8 cellular contexts compared by ENCODE assay signal in the genomic region with DNA sequence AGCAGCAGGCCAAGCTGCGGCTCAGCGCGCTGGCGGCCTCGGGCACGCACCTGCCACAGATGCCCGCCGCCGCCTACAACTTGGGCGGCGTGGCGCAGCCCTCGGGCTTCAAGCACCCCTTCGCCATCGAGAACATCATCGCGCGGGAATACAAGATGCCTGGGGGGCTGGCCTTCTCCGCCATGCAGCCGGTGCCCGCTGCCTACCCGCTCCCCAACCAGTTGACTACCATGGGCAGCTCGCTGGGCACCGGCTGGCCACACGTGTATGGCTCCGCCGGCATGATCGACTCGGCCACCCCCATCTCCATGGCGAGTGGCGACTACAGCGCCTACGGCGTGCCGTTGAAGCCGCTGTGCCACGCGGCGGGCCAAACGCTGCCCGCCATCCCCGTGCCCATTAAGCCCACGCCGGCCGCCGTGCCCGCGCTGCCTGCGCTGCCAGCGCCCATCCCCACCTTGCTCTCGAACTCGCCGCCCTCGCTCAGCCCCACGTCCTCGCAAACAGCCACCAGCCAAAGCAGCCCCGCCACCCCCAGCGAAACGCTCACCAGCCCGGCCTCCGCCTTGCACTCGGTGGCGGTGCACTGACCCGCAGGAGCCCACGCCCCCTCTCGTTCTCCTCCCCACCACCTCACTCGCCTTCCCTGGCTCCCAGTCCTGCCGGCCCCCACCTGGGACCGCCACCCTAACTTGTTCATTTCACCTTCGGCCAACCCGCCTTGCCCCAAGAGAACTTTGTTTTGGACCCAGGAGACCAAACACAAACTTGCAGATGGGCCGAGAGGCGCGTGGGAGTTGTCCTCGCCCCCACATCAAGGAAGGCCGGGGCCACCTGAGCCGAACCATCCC. TPM values are rescaled to one million over a fixed set of nuclear protein-coding genes. Genes with fewer than 3 reads are reported as not detected.
DNase-seq lines count a peak whose midpoint lies in the region; FAIRE-seq and TF ChIP-seq lines count a peak whose summit lies in the region.

No MANE protein-coding gene starts in this region.

- intact Hi-C loops in activated T-helper 2 cell treated with anti-CD3 and anti-CD28 coated beads, Interferon-gamma antibody, Interleukin-2, Interleukin-4, amounts not matched to agents 10 μg/mL and 5 μg/mL and 100 μg/mL, durations not matched to agents 14 hours and 24 hours and 36 hours (cut with micrococcal nuclease): loop anchor here (1.0 to 2.0 kb wide), 7 partner anchors 8 to 317 kb away; a partner anchor contains a TSS

- H3K27ac ChIP-seq in ACC112 (ENCODE audit: low read depth, low read length) (no peak overlapping the region), HEK293 (ENCODE audit: extremely low read depth, low read depth, low read length) (peak overlapping the region; percentile 99), liver (ENCODE audit: low read depth in 1 of 2, low read length in 2 of 2) (no peak overlapping the region)

- H3K36me3 ChIP-seq in ACC112 (ENCODE audit: insufficient read depth, low read length) (no peaks in the 10 kb centered on the region), HEK293 (ENCODE audit: control insufficient read depth in 2 of 2, insufficient read depth in 1 of 2, low read length in 2 of 2) (no peaks in the 10 kb centered on the region; a peak in 1 of 3 replicates), liver (ENCODE audit: control insufficient read depth in 4 of 4, insufficient read depth in 3 of 4, low read depth in 1 of 4, low read length in 3 of 4) (no peaks in the 10 kb centered on the region)

- peak overlapping the region; percentile 79 for H3K4me3 ChIP-seq in ACC112 (ENCODE audit: low read depth, low read length)
- H3K4me3 ChIP-seq in HEK293 (ENCODE audit: low read depth, low read length): peak overlapping the region; percentile 54
- H3K4me3 ChIP-seq in liver (ENCODE audit: low read depth in 1 of 3, low read length in 3 of 3): peak overlapping the region in 2 of 3 donors; percentile 72 to 73

- no peak overlapping the region for H2AFZ ChIP-seq in ACC112 (ENCODE audit: low read length, unreplicated experiment)

- DNase-seq in activated T-helper 2 cell treated with anti-CD3 and anti-CD28 coated beads, Interferon-gamma antibody, Interleukin-2, Interleukin-4, amounts not matched to agents 10 μg/mL and 5 μg/mL and 100 μg/mL, durations not matched to agents 14 hours and 24 hours and 36 hours (ENCODE audit: low spot score): no peak
- DNase-seq in urothelium cell line (ENCODE audit: low spot score): no peak
- DNase-seq in OCI-M1 (lab: John Stamatoyannopoulos, UW): no peak
- DNase-seq in KBM-7: no peak
- no peak for DNase-seq in NCI-H526 treated with DMSO at 0.1 percent for 48 hours (lab: John Stamatoyannopoulos, UW)

- H3K9me3 ChIP-seq in HEK293 (ENCODE audit: control insufficient read depth, insufficient read depth, low read depth, low read length) (no peaks in the 10 kb centered on the region), liver (ENCODE audit: control insufficient read depth in 4 of 4, low read length in 3 of 4) (peaks cover 0 to 3% (median 0%) of the 10 kb centered on the region in 4 donors)

- CTCF ChIA-PET in HEK293 (lab: Yijun Ruan, JAX): interaction anchor here (2.5 kb wide), 1 partner anchor 89 kb away, joined by 24 read pairs; no protein-coding TSS in a partner anchor

- FAIRE-seq in urothelium cell line (lab: Jason Lieb, UNC): peak; percentile 86

- no peaks in the 10 kb centered on the region for H3K9me3 Mint-ChIP-seq in activated T-helper 2 cell treated with anti-CD3 and anti-CD28 coated beads, Interferon-gamma antibody, Interleukin-2, Interleukin-4, amounts not matched to agents 10 μg/mL and 5 μg/mL and 100 μg/mL, durations not matched to agents 14 hours and 24 hours and 36 hours

- peaks cover 99% of the 10 kb centered on the region for H3K27me3 ChIP-seq in ACC112 (ENCODE audit: insufficient read depth, low read length)
- H3K27me3 ChIP-seq in liver (ENCODE audit: control insufficient read depth in 4 of 4, insufficient read depth in 4 of 4, low read length in 3 of 4): peaks cover 8 to 39% (median 18%) of the 10 kb centered on the region in 4 donors

- TF ChIP-seq RAD21 in liver (IDR thresholded peaks at IDR 0.05): no peak

- peaks cover 51% of the 10 kb centered on the region for H3K4me1 Mint-ChIP-seq in activated T-helper 2 cell treated with anti-CD3 and anti-CD28 coated beads, Interferon-gamma antibody, Interleukin-2, Interleukin-4, amounts not matched to agents 10 μg/mL and 5 μg/mL and 100 μg/mL, durations not matched to agents 14 hours and 24 hours and 36 hours (ENCODE audit: low read depth)

- TF ChIP-seq CTCF in HEK293 (tag by site-specific recombination; IDR thresholded peaks at IDR 0.05): peak; percentile 45; the same call in 1 of the 2 replicates
- no peak for TF ChIP-seq CTCF in liver (IDR thresholded peaks at IDR 0.05; ENCODE audit: low read depth, low read length, missing input control)

- H3K4me1 ChIP-seq in ACC112 (ENCODE audit: control insufficient read depth, insufficient read depth, low read length, unreplicated experiment): peaks cover 7% of the 10 kb centered on the region
- peaks cover 32% of the 10 kb centered on the region for H3K4me1 ChIP-seq in HEK293 (ENCODE audit: control insufficient read depth, insufficient read depth, low read length)
- H3K4me1 ChIP-seq in liver (ENCODE audit: control insufficient read depth in 4 of 4, insufficient read depth in 4 of 4, low read length in 3 of 4): peaks cover 14 to 34% (median 26%) of the 10 kb centered on the region in 4 donors

- H3K27ac Mint-ChIP-seq in activated T-helper 2 cell treated with anti-CD3 and anti-CD28 coated beads, Interferon-gamma antibody, Interleukin-2, Interleukin-4, amounts not matched to agents 10 μg/mL and 5 μg/mL and 100 μg/mL, durations not matched to agents 14 hours and 24 hours and 36 hours: peak overlapping the region; percentile 94

- POLR2A ChIA-PET in HEK293 (lab: Yijun Ruan, JAX): interaction anchor here (1.1 kb wide), 1 partner anchor 8 kb away, joined by 5 read pairs; no protein-coding TSS in a partner anchor

- peaks cover 48% of the 10 kb centered on the region for H3K36me3 Mint-ChIP-seq in activated T-helper 2 cell treated with anti-CD3 and anti-CD28 coated beads, Interferon-gamma antibody, Interleukin-2, Interleukin-4, amounts not matched to agents 10 μg/mL and 5 μg/mL and 100 μg/mL, durations not matched to agents 14 hours and 24 hours and 36 hours (ENCODE audit: low read depth)

- no peak overlapping the region for H3K9ac ChIP-seq in liver (ENCODE audit: low read depth in 1 of 2, low read length in 2 of 2)

- H3K4me3 Mint-ChIP-seq in activated T-helper 2 cell treated with anti-CD3 and anti-CD28 coated beads, Interferon-gamma antibody, Interleukin-2, Interleukin-4, amounts not matched to agents 10 μg/mL and 5 μg/mL and 100 μg/mL, durations not matched to agents 14 hours and 24 hours and 36 hours (ENCODE audit: low read depth): peak overlapping the region; percentile 95

- no peaks in the 10 kb centered on the region for H3K79me2 ChIP-seq in ACC112 (ENCODE audit: control insufficient read depth, insufficient read depth, low read length, unreplicated experiment)

- peaks cover 65% of the 10 kb centered on the region for H3K27me3 Mint-ChIP-seq in activated T-helper 2 cell treated with anti-CD3 and anti-CD28 coated beads, Interferon-gamma antibody, Interleukin-2, Interleukin-4, amounts not matched to agents 10 μg/mL and 5 μg/mL and 100 μg/mL, durations not matched to agents 14 hours and 24 hours and 36 hours (ENCODE audit: low read depth)

- in situ Hi-C loops in KBM-7 (cut with MboI; ENCODE audit: low pct_unique_long_range_greater_than_20kb, low sequenced_read_pairs): no loop called here

- 5% methylated on average over 77 of the region's 77 CpGs for WGBS in liver

TF ChIP-seq in HEK293, 187 proteins besides CTCF, POLR2A, EP300 and RAD21 (continues in another document):
- no peak for TF ChIP-seq ZBTB1 (tag by site-specific recombination; IDR thresholded peaks at IDR 0.05)
- TF ChIP-seq KLF8 (tag by site-specific recombination; IDR thresholded peaks at IDR 0.05): peak; percentile 49; the same call in 1 of the 2 replicates
- peak; percentile 68 for TF ChIP-seq ZBTB8A (tag by site-specific recombination; IDR thresholded peaks at IDR 0.05)
- no peak for TF ChIP-seq ZNF175 (tag by site-specific recombination; IDR thresholded peaks at IDR 0.05)
- TF ChIP-seq BCL11B (tag by site-specific recombination; IDR thresholded peaks at IDR 0.05; ENCODE audit: low read depth): 0 out of 2 replicates have a peak, but pooled peaks have one; percentile 48
- TF ChIP-seq, protein P1, sequence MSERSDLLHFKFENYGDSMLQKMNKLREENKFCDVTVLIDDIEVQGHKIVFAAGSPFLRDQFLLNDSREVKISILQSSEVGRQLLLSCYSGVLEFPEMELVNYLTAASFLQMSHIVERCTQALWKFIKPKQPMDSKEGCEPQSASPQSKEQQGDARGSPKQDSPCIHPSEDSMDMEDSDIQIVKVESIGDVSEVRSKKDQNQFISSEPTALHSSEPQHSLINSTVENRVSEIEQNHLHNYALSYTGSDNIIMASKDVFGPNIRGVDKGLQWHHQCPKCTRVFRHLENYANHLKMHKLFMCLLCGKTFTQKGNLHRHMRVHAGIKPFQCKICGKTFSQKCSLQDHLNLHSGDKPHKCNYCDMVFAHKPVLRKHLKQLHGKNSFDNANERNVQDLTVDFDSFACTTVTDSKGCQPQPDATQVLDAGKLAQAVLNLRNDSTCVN (tag by site-specific recombination; optimal IDR thresholded peaks at IDR 0.05): peak; percentile 73

TF ChIP-seq in liver, 16 proteins besides CTCF, POLR2A, EP300 and RAD21:
- TF ChIP-seq RXRA (IDR thresholded peaks at IDR 0.05): no peak
- TF ChIP-seq TAF1 (conservative IDR thresholded peaks at IDR 0.05): no peak
- TF ChIP-seq EGR1 (IDR thresholded peaks at IDR 0.05; ENCODE audit: low read depth in 2 of 2): no peak
- TF ChIP-seq YY1 (IDR thresholded peaks at IDR 0.05): no peak
- no peak for TF ChIP-seq HNF4G (IDR thresholded peaks at IDR 0.05)
- TF ChIP-seq FOXA2 (IDR thresholded peaks at IDR 0.05): no peak
- no peak for TF ChIP-seq JUND (IDR thresholded peaks at IDR 0.05)
- TF ChIP-seq NR2F2 (IDR thresholded peaks at IDR 0.05): no peak

RNA-seq across cellular contexts. Expression of a gene that starts 1.5 kb away (rescaled TPM):
- total RNA-seq in activated T-helper 2 cell treated with anti-CD3 and anti-CD28 coated beads, Interferon-gamma antibody, Interleukin-2, Interleukin-4, amounts not matched to agents 10 μg/mL and 5 μg/mL and 100 μg/mL, durations not matched to agents 14 hours and 24 hours and 36 hours: 11.8 and 12.7 TPM in 2 replicates
- total RNA-seq in liver: not detected
- polyA plus RNA-seq in liver: not detected

Comparison
In these comparisons a context has a peak if more than half of its experiments do, and no peak if none do; other contexts are left out.
1. RNA of a gene that starts 1.5 kb away (total RNA-seq): 11.8 to 12.7 TPM in activated T-helper 2 cell treated with anti-CD3 and anti-CD28 coated beads, Interferon-gamma antibody, Interleukin-2, Interleukin-4, amounts not matched to agents 10 μg/mL and 5 μg/mL and 100 μg/mL, durations not matched to agents 14 hours and 24 hours and 36 hours; not detected in liver; every median in the first group is over 10 times any median in the second.
2. Peak in every context shown above with its lines, with median percentiles within 50 percentile points of each other: H3K4me3 ChIP-seq.